In the genomic region with DNA sequence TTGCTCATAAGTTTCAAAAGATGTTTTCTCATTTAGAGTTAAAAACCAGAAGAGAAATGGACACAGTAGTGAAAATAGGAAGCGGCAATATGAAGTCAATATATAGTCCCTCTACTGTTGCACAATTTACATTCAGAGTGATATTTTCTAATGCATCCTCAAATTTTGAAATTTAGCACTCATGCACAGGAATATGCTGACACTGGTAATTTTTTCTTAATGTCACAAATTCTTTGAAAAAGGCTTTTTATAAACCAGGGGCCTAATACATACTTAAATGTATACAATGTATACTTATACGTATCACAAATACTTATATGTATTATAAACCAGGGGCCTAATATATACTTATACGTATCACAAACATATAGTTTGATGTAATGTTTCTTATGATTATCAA, we compare ENCODE assay signal across 19 cellular contexts.
"Had no signal": no experiment of that assay in that cellular context is flagged by ENCODE, and none has a peak within 500 bp of the region (broad histone marks: within the 10 kb centered on the region; RNA-seq: fewer than 3 reads in every experiment).

No MANE protein-coding gene starts in this region.

- H3K9me3 ChIP-seq: gastrocnemius medialis, lower lobe of right lung, prostate gland, right atrium auricular region, sigmoid colon, testis, tibial artery had no signal

- FAIRE-seq: keratinocyte had no signal

- H3K4me1 ChIP-seq: gastrocnemius medialis, lower lobe of right lung, prostate gland, right atrium auricular region, sigmoid colon, testis, tibial artery had no signal

- H3K36me3 ChIP-seq: prostate gland had no signal

- H3K27me3 ChIP-seq: dorsolateral prefrontal cortex, gastrocnemius medialis, right atrium auricular region, sigmoid colon, testis, tibial artery had no signal

- ATAC-seq: gastrocnemius medialis; left ventricle myocardium superior; lower lobe of right lung; naive thymus-derived CD8-positive, alpha-beta T cell; stimulated activated memory B cell treated with anti-CD40 and anti-IgM and Interleukin-4, amounts not matched to agents 10 μg/mL and 1 μg/mL and 100 μg/mL, for 72 hours; stimulated activated naive CD8-positive, alpha-beta T cell treated with anti-CD3 and anti-CD28 coated beads, Interleukin-15, Interleukin-2, amounts not matched to agents 100 U/mL and 50 U/mL, for 24 hours had no signal

- H3K27ac ChIP-seq: dorsolateral prefrontal cortex, gastrocnemius medialis, lower lobe of right lung, prostate gland, right atrium auricular region, sigmoid colon, testis, tibial artery had no signal

- DNase-seq: dorsolateral prefrontal cortex; effector CD4-positive, alpha-beta T cell; gastrocnemius medialis; head of caudate nucleus; left ventricle myocardium superior; lower lobe of right lung; naive thymus-derived CD8-positive, alpha-beta T cell; nephron progenitor cell; nucleus accumbens; sigmoid colon; stimulated activated CD4-positive, alpha-beta T cell treated with anti-CD3 and anti-CD28 coated beads, Interleukin-4, amount 100 ng/mL, for 4 hours; stimulated activated naive CD8-positive, alpha-beta T cell treated with anti-CD3 and anti-CD28 coated beads, Interleukin-15, Interleukin-2, amounts not matched to agents 100 U/mL and 50 U/mL, for 24 hours; substantia nigra; testis; tibial artery had no signal

- H3K4me3 ChIP-seq: dorsolateral prefrontal cortex, gastrocnemius medialis, lower lobe of right lung, prostate gland, right atrium auricular region, sigmoid colon, testis, tibial artery had no signal
